Comparison of ENCODE assay signal across 1 cellular context in the genomic region with DNA sequence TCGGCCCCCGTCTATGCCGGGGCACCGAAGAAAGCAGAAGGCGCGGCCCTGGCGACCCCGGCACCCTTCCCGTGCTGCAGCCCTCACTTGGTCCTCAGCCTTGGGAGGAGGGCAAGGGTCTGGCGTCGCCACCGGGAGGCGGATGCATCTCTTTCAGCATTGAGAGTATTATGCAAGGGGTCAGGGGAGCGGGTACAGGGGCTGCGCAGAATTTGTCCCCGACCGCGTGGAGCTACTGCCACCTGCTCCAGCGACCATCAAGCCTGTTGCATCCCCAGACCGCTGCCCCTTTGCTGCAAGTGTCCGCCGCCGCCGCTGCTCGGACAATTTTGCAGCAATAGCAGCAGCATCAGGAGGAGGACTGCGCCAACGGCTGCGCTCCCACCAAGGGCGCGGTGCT. TPM values are rescaled to one million over a fixed set of nuclear protein-coding genes. Genes with fewer than 3 reads are reported as not detected.
"Had no signal": no experiment of that assay in that cellular context is flagged by ENCODE, and none has a peak within 500 bp of the region (broad histone marks: within the 10 kb centered on the region; RNA-seq: fewer than 3 reads in every experiment).

No MANE protein-coding gene starts in this region.

RNA-seq across cellular contexts. Expression of a gene that starts 1.1 kb away (rescaled TPM):
- total RNA-seq: G401 had no signal
